8 cellular contexts compared by ENCODE assay signal in the genomic region with DNA sequence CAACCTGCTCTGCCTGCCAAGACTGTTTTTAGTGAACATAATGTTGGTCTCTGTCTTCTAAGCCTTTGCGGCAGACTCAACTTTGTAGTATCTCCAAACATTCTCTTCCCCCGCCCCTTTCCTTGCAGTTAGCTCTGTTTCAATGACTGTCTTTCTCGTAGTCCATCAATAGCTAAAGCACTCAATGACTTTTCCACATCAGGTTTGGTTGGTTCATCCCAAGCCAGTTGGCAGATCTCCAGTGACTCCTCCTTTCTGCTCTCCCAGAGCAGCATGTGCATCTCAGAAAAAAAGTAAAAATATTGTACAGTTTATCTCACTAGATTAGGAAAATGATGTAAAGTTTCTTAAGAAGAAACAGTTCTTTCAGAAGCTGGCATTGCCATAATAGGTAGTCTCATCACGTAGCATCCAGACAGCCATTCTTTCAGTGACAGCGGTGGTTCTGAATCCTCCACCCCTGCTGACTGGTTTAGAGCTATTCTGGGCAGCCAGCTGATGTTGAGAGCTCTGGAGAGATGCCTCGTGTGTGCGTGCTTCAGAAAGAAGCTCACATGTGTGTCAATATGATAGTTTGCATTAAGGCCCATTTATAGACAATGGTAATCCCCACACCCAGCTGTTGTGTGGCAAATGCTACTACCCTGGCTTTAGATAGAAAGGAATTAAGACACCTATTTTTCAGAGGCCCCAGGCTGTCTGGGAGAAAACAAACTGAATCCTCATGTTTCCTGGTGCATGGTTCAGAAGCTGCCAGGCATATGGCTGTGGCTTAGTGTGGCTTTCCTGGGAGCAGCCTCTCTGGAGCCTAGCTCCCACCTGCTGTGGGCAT. TPM values are rescaled to one million over a fixed set of nuclear protein-coding genes. Genes with fewer than 3 reads are reported as not detected.
DNase-seq lines count a peak whose midpoint lies in the region; ATAC-seq and TF ChIP-seq lines count a peak whose summit lies in the region.

No MANE protein-coding gene starts in this region.

- no peaks in the 10 kb centered on the region for H3K36me3 Mint-ChIP-seq in MCF 10A (ENCODE audit: insufficient read depth, unreplicated experiment)

- no peak overlapping the region for H3K4me3 ChIP-seq in epithelial cell of esophagus (ENCODE audit: low read length)

- H3K27me3 Mint-ChIP-seq in MCF 10A (ENCODE audit: insufficient read depth, unreplicated experiment): no peaks in the 10 kb centered on the region

- intact Hi-C loops in posterior cingulate gyrus (cut with DNase I): loop anchor here (5.0 kb wide), 1 partner anchor 54 kb away; the partner anchor contains the start of gene CNN3
- intact Hi-C loops in MCF 10A (cut with micrococcal nuclease): no loop called here

- H3K9me3 Mint-ChIP-seq in MCF 10A (ENCODE audit: unreplicated experiment): no peaks in the 10 kb centered on the region

- DNase-seq in NCI-H2029 (lab: John Stamatoyannopoulos, UW) (peak; percentile 93), epithelial cell of esophagus (ENCODE audit: low read depth) (peak; percentile 67), posterior cingulate gyrus (peak in 9 of 10 donors; percentile 42 to 93 (median 63)), GM10266 (ENCODE audit: extremely low spot score) (no peak), MCF 10A (ENCODE audit: unreplicated experiment) (no peak)
- no peak for DNase-seq in central memory CD4-positive, alpha-beta T cell

- H3K4me3 Mint-ChIP-seq in MCF 10A (ENCODE audit: unreplicated experiment): no peak overlapping the region

- no peak overlapping the region for H3K27ac Mint-ChIP-seq in MCF 10A (ENCODE audit: low read depth, unreplicated experiment)

- TF ChIP-seq CTCF in epithelial cell of esophagus (IDR thresholded peaks at IDR 0.05; ENCODE audit: insufficient read depth, low read depth, low read length, missing control alignments) (no peak), GM10266 (IDR thresholded peaks at IDR 0.05; ENCODE audit: control insufficient read depth, insufficient read depth, low read depth, missing control alignments) (no peak), MCF 10A (IDR thresholded peaks at IDR 0.05; ENCODE audit: unreplicated experiment) (no peak)

- ATAC-seq in GM19035 (IDR thresholded peaks at IDR 0.05; ENCODE audit: unreplicated experiment) (peak; percentile 57), HG02970 (IDR thresholded peaks at IDR 0.05; ENCODE audit: low FRiP score, unreplicated experiment) (no peak)

- BruUV-seq in MCF 10A (replicated peaks; lab: Mats Ljungman, UMichigan): no TSS peak

- POLR2A ChIA-PET in MCF 10A (lab: Yijun Ruan, JAX): interaction anchor here (4.6 to 5.3 kb wide), 2 partner anchors 11 to 18 kb away, joined by 28 to 91 read pairs; no protein-coding TSS in a partner anchor

- H3K4me1 Mint-ChIP-seq in MCF 10A (ENCODE audit: insufficient read depth, unreplicated experiment): peaks cover 23% of the 10 kb centered on the region

- CTCF ChIA-PET in MCF 10A (lab: Yijun Ruan, JAX): interaction anchor here (0.5 to 2.5 kb wide), 9 partner anchors 9 to 892 kb away, joined by 3 to 19 read pairs (median 3); no protein-coding TSS in a partner anchor

RNA-seq across cellular contexts. Expression of gene CNN3, which starts 53.2 kb away (rescaled TPM):
- 44.5 and 48.2 TPM in 2 replicates for total RNA-seq in MCF 10A (2022)

RNA-seq across cellular contexts. Expression of gene SLC44A3, which starts 53.6 kb away (rescaled TPM):
- total RNA-seq in MCF 10A (2022): 0.83 and 2.8 TPM in 2 replicates

Comparison
In these comparisons a context has a peak if more than half of its experiments do, and no peak if none do; other contexts are left out.
1. DNase-seq: peak in NCI-H2029 (single experiment), epithelial cell of esophagus (single experiment) and posterior cingulate gyrus (9 of 10); none in GM10266 (single experiment), central memory CD4-positive, alpha-beta T cell (single experiment) and MCF 10A (single experiment).